In the genomic region with DNA sequence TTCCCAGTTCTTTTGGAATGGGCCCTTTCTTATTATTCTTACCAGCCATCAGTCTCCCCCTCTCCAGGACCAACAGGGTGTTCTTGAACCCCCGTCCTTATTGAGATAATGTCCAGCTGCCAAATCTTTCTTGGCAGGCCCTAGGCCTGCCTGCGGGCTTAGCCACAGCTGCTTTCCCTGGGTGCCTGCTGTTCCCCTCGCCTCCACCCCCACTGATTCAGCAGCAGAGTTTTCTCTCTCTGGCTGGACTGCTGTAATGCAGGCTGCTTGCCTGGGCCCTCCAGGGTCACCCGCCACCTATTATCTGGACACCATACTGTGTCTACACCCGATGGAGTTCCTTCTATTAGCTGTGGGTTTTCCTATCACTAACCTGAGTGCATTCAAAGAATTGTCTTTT, we compare ENCODE assay signal across 1 cellular context.
TF ChIP-seq lines count a peak whose summit lies in the region.

No MANE protein-coding gene starts in this region.

TF ChIP-seq in GM23338, 12 proteins besides CTCF, POLR2A, EP300 and RAD21 (continued from another document):
- TF ChIP-seq ZNF462 (CRISPR knock-in tag; IDR thresholded peaks at IDR 0.05) (no peak), EZH2phosphoT487 (IDR thresholded peaks at IDR 0.05; ENCODE audit: unreplicated experiment) (no peak), JUNB (IDR thresholded peaks at IDR 0.05; ENCODE audit: unreplicated experiment) (no peak), ZNF114 (CRISPR knock-in tag; IDR thresholded peaks at IDR 0.05) (no peak), ETS1 (IDR thresholded peaks at IDR 0.05) (no peak), NANOG (IDR thresholded peaks at IDR 0.05; ENCODE audit: borderline replicate concordance) (no peak)
- TF ChIP-seq, protein P1, sequence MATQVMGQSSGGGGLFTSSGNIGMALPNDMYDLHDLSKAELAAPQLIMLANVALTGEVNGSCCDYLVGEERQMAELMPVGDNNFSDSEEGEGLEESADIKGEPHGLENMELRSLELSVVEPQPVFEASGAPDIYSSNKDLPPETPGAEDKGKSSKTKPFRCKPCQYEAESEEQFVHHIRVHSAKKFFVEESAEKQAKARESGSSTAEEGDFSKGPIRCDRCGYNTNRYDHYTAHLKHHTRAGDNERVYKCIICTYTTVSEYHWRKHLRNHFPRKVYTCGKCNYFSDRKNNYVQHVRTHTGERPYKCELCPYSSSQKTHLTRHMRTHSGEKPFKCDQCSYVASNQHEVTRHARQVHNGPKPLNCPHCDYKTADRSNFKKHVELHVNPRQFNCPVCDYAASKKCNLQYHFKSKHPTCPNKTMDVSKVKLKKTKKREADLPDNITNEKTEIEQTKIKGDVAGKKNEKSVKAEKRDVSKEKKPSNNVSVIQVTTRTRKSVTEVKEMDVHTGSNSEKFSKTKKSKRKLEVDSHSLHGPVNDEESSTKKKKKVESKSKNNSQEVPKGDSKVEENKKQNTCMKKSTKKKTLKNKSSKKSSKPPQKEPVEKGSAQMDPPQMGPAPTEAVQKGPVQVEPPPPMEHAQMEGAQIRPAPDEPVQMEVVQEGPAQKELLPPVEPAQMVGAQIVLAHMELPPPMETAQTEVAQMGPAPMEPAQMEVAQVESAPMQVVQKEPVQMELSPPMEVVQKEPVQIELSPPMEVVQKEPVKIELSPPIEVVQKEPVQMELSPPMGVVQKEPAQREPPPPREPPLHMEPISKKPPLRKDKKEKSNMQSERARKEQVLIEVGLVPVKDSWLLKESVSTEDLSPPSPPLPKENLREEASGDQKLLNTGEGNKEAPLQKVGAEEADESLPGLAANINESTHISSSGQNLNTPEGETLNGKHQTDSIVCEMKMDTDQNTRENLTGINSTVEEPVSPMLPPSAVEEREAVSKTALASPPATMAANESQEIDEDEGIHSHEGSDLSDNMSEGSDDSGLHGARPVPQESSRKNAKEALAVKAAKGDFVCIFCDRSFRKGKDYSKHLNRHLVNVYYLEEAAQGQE (IDR thresholded peaks at IDR 0.05; ENCODE audit: unreplicated experiment): no peak
TF ChIP-seq in GM23338: peak in this region for 0.
